ENCODE assay signal across 8 cellular contexts in genomic region chr20:20003088-20003954, GRCh38. TPM values are rescaled to one million over a fixed set of nuclear protein-coding genes. Genes with fewer than 3 reads are reported as not detected.
DNase-seq lines count a peak whose midpoint lies in the region; ATAC-seq and TF ChIP-seq lines count a peak whose summit lies in the region.

No MANE protein-coding gene starts in this region.

- intact Hi-C loops in activated T-helper 2 cell treated with anti-CD3 and anti-CD28 coated beads, Interferon-gamma antibody, Interleukin-2, Interleukin-4, amounts not matched to agents 10 μg/mL and 5 μg/mL and 100 μg/mL, durations not matched to agents 14 hours and 24 hours and 36 hours (cut with micrococcal nuclease), result no loop called here

- H3K27ac Mint-ChIP-seq in T-helper 2 cell treated with Interferon-gamma antibody and Interleukin-4, amounts not matched to agents 5 μg/mL and 100 μg/mL, for 36 hours, result no peak overlapping the region
- H3K27ac Mint-ChIP-seq in activated T-helper 2 cell treated with anti-CD3 and anti-CD28 coated beads, Interferon-gamma antibody, Interleukin-2, Interleukin-4, amounts not matched to agents 10 μg/mL and 5 μg/mL and 100 μg/mL, durations not matched to agents 14 hours and 24 hours and 36 hours, result no peak overlapping the region

- DNase-seq in T-helper 2 cell treated with Interferon-gamma antibody and Interleukin-4, amounts not matched to agents 5 μg/mL and 100 μg/mL, for 36 hours (ENCODE audit: low spot score), result peak; percentile 9
- no peak for DNase-seq in T-helper 2 cell
- no peak for DNase-seq in activated T-helper 2 cell treated with anti-CD3 and anti-CD28 coated beads, Interferon-gamma antibody, Interleukin-2, Interleukin-4, amounts not matched to agents 10 μg/mL and 5 μg/mL and 100 μg/mL, durations not matched to agents 14 hours and 24 hours and 36 hours (ENCODE audit: low spot score)
- peak; percentile 63 for DNase-seq in inferior parietal cortex (ENCODE audit: extremely low spot score)
- peak; percentile 42 for DNase-seq in stimulated activated CD8-positive, alpha-beta memory T cell treated with anti-CD3 and anti-CD28 coated beads, Interleukin-4, amount 100 ng/mL, for 48 hours
- DNase-seq in erythroblast (lab: John Stamatoyannopoulos, UW), result no peak
- DNase-seq in T1000 (lab: John Stamatoyannopoulos, UW), result no peak

- H3K9me3 Mint-ChIP-seq in T-helper 2 cell treated with Interferon-gamma antibody and Interleukin-4, amounts not matched to agents 5 μg/mL and 100 μg/mL, for 36 hours, result no peaks in the 10 kb centered on the region
- H3K9me3 Mint-ChIP-seq in activated T-helper 2 cell treated with anti-CD3 and anti-CD28 coated beads, Interferon-gamma antibody, Interleukin-2, Interleukin-4, amounts not matched to agents 10 μg/mL and 5 μg/mL and 100 μg/mL, durations not matched to agents 14 hours and 24 hours and 36 hours, result no peaks in the 10 kb centered on the region

- H3K4me3 Mint-ChIP-seq in T-helper 2 cell treated with Interferon-gamma antibody and Interleukin-4, amounts not matched to agents 5 μg/mL and 100 μg/mL, for 36 hours, result peak overlapping the region; percentile 52
- peak overlapping the region; percentile 37 for H3K4me3 Mint-ChIP-seq in activated T-helper 2 cell treated with anti-CD3 and anti-CD28 coated beads, Interferon-gamma antibody, Interleukin-2, Interleukin-4, amounts not matched to agents 10 μg/mL and 5 μg/mL and 100 μg/mL, durations not matched to agents 14 hours and 24 hours and 36 hours (ENCODE audit: low read depth)

- ATAC-seq in GM21423 (IDR thresholded peaks at IDR 0.05; ENCODE audit: unreplicated experiment), result no peak

- peaks cover 33% of the 10 kb centered on the region for H3K27me3 Mint-ChIP-seq in T-helper 2 cell treated with Interferon-gamma antibody and Interleukin-4, amounts not matched to agents 5 μg/mL and 100 μg/mL, for 36 hours (ENCODE audit: low read depth)
- peaks cover 36% of the 10 kb centered on the region for H3K27me3 Mint-ChIP-seq in activated T-helper 2 cell treated with anti-CD3 and anti-CD28 coated beads, Interferon-gamma antibody, Interleukin-2, Interleukin-4, amounts not matched to agents 10 μg/mL and 5 μg/mL and 100 μg/mL, durations not matched to agents 14 hours and 24 hours and 36 hours (ENCODE audit: low read depth)

- H3K4me1 Mint-ChIP-seq in T-helper 2 cell treated with Interferon-gamma antibody and Interleukin-4, amounts not matched to agents 5 μg/mL and 100 μg/mL, for 36 hours (ENCODE audit: low read depth), result peaks cover 11% of the 10 kb centered on the region
- H3K4me1 Mint-ChIP-seq in activated T-helper 2 cell treated with anti-CD3 and anti-CD28 coated beads, Interferon-gamma antibody, Interleukin-2, Interleukin-4, amounts not matched to agents 10 μg/mL and 5 μg/mL and 100 μg/mL, durations not matched to agents 14 hours and 24 hours and 36 hours (ENCODE audit: low read depth), result peaks cover 16% of the 10 kb centered on the region

- no peaks in the 10 kb centered on the region for H3K36me3 Mint-ChIP-seq in T-helper 2 cell treated with Interferon-gamma antibody and Interleukin-4, amounts not matched to agents 5 μg/mL and 100 μg/mL, for 36 hours (ENCODE audit: low read depth)
- no peaks in the 10 kb centered on the region for H3K36me3 Mint-ChIP-seq in activated T-helper 2 cell treated with anti-CD3 and anti-CD28 coated beads, Interferon-gamma antibody, Interleukin-2, Interleukin-4, amounts not matched to agents 10 μg/mL and 5 μg/mL and 100 μg/mL, durations not matched to agents 14 hours and 24 hours and 36 hours (ENCODE audit: low read depth)

- no peak for TF ChIP-seq POLR2A in erythroblast (IDR thresholded peaks at IDR 0.05; ENCODE audit: low read length)

RNA-seq across cellular contexts. Expression of gene NAA20, which starts 13.8 kb away (rescaled TPM):
- total RNA-seq in activated T-helper 2 cell treated with anti-CD3 and anti-CD28 coated beads, Interferon-gamma antibody, Interleukin-2, Interleukin-4, amounts not matched to agents 10 μg/mL and 5 μg/mL and 100 μg/mL, durations not matched to agents 14 hours and 24 hours and 36 hours, result 72.9 and 76.0 TPM in 2 replicates

RNA-seq across cellular contexts. Expression of gene CRNKL1, which starts 48.9 kb away (rescaled TPM):
- 19.3 and 20.1 TPM in 2 replicates for total RNA-seq in activated T-helper 2 cell treated with anti-CD3 and anti-CD28 coated beads, Interferon-gamma antibody, Interleukin-2, Interleukin-4, amounts not matched to agents 10 μg/mL and 5 μg/mL and 100 μg/mL, durations not matched to agents 14 hours and 24 hours and 36 hours

RNA-seq across cellular contexts. Expression of gene CFAP61, which starts 49.0 kb away (rescaled TPM):
- total RNA-seq in activated T-helper 2 cell treated with anti-CD3 and anti-CD28 coated beads, Interferon-gamma antibody, Interleukin-2, Interleukin-4, amounts not matched to agents 10 μg/mL and 5 μg/mL and 100 μg/mL, durations not matched to agents 14 hours and 24 hours and 36 hours, result 0.32 TPM in 1 of 2 replicates, not detected in the other

Comparison
In these comparisons a context has a peak if more than half of its experiments do, and no peak if none do; other contexts are left out.
1. DNase-seq: peak in T-helper 2 cell treated with Interferon-gamma antibody and Interleukin-4, amounts not matched to agents 5 μg/mL and 100 μg/mL, for 36 hours (single experiment), inferior parietal cortex (single experiment) and stimulated activated CD8-positive, alpha-beta memory T cell treated with anti-CD3 and anti-CD28 coated beads, Interleukin-4, amount 100 ng/mL, for 48 hours (single experiment); none in T-helper 2 cell (0 of 5), activated T-helper 2 cell treated with anti-CD3 and anti-CD28 coated beads, Interferon-gamma antibody, Interleukin-2, Interleukin-4, amounts not matched to agents 10 μg/mL and 5 μg/mL and 100 μg/mL, durations not matched to agents 14 hours and 24 hours and 36 hours (single experiment), erythroblast (0 of 2) and T1000 (single experiment).